1 cellular context compared by ENCODE assay signal in the genomic region with DNA sequence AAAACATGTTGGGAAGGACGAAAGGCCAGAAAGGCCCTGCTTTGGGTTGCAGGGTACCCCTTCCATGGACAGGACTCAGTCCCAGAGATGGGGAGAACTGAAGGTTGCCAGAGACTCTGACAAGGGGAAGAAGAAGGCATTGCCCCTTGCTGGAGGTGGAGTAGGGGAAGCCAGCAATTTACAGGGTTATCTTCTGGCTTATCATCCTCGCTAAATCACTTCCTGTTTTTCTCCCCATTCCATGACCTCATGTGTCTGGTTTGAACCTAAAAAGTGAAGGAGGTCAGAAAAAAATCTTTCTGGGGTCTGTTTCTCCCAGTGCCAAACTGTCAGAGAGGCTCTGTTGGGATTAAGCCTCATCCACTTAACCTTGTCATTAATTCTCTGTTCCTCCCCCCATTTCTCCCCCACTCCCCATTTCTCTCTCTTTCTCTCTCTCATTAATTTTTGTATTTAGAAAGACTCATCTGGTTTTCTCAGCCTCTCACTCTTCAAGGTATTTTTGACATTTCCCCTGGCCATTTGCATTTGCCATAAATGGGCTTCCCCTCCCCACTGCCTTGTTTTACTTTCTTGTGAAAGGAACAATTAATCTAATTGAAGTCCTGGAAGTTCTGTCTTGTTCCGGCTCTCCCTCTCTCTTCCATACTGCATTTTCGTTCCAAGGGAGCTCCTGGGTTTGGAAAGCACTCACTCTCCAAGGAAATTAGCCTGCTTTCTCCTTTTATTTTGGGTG.
TF ChIP-seq lines count a peak whose summit lies in the region.

No MANE protein-coding gene starts in this region.

TF ChIP-seq in GM23338, 12 proteins besides CTCF, POLR2A, EP300 and RAD21 (continued from another document):
- TF ChIP-seq, protein P1, sequence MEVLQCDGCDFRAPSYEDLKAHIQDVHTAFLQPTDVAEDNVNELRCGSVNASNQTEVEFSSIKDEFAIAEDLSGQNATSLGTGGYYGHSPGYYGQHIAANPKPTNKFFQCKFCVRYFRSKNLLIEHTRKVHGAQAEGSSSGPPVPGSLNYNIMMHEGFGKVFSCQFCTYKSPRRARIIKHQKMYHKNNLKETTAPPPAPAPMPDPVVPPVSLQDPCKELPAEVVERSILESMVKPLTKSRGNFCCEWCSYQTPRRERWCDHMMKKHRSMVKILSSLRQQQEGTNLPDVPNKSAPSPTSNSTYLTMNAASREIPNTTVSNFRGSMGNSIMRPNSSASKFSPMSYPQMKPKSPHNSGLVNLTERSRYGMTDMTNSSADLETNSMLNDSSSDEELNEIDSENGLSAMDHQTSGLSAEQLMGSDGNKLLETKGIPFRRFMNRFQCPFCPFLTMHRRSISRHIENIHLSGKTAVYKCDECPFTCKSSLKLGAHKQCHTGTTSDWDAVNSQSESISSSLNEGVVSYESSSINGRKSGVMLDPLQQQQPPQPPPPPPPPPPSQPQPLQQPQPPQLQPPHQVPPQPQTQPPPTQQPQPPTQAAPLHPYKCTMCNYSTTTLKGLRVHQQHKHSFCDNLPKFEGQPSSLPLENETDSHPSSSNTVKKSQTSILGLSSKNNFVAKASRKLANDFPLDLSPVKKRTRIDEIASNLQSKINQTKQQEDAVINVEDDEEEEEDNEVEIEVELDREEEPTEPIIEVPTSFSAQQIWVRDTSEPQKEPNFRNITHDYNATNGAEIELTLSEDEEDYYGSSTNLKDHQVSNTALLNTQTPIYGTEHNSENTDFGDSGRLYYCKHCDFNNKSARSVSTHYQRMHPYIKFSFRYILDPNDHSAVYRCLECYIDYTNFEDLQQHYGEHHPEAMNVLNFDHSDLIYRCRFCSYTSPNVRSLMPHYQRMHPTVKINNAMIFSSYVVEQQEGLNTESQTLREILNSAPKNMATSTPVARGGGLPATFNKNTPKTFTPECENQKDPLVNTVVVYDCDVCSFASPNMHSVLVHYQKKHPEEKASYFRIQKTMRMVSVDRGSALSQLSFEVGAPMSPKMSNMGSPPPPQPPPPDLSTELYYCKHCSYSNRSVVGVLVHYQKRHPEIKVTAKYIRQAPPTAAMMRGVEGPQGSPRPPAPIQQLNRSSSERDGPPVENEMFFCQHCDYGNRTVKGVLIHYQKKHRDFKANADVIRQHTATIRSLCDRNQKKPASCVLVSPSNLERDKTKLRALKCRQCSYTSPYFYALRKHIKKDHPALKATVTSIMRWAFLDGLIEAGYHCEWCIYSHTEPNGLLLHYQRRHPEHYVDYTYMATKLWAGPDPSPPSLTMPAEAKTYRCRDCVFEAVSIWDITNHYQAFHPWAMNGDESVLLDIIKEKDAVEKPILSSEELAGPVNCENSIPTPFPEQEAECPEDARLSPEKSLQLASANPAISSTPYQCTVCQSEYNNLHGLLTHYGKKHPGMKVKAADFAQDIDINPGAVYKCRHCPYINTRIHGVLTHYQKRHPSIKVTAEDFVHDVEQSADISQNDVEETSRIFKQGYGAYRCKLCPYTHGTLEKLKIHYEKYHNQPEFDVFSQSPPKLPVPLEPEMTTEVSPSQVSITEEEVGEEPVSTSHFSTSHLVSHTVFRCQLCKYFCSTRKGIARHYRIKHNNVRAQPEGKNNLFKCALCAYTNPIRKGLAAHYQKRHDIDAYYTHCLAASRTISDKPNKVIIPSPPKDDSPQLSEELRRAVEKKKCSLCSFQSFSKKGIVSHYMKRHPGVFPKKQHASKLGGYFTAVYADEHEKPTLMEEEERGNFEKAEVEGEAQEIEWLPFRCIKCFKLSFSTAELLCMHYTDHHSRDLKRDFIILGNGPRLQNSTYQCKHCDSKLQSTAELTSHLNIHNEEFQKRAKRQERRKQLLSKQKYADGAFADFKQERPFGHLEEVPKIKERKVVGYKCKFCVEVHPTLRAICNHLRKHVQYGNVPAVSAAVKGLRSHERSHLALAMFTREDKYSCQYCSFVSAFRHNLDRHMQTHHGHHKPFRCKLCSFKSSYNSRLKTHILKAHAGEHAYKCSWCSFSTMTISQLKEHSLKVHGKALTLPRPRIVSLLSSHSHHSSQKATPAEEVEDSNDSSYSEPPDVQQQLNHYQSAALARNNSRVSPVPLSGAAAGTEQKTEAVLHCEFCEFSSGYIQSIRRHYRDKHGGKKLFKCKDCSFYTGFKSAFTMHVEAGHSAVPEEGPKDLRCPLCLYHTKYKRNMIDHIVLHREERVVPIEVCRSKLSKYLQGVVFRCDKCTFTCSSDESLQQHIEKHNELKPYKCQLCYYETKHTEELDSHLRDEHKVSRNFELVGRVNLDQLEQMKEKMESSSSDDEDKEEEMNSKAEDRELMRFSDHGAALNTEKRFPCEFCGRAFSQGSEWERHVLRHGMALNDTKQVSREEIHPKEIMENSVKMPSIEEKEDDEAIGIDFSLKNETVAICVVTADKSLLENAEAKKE (CRISPR knock-in tag; IDR thresholded peaks at IDR 0.05): no peak
- TF ChIP-seq EZH2 (IDR thresholded peaks at IDR 0.05; ENCODE audit: low read depth, unreplicated experiment) (no peak), CREB1 (CRISPR knock-in tag; IDR thresholded peaks at IDR 0.05; ENCODE audit: low read depth) (no peak), EZH2phosphoT487 (IDR thresholded peaks at IDR 0.05; ENCODE audit: unreplicated experiment) (no peak), NANOG (IDR thresholded peaks at IDR 0.05; ENCODE audit: borderline replicate concordance) (no peak), ZNF114 (CRISPR knock-in tag; IDR thresholded peaks at IDR 0.05) (no peak), POLR2AphosphoS5 (IDR thresholded peaks at IDR 0.05; ENCODE audit: low read depth) (no peak), REST (IDR thresholded peaks at IDR 0.05; ENCODE audit: unreplicated experiment) (no peak), ZNF331 (CRISPR knock-in tag; IDR thresholded peaks at IDR 0.05; ENCODE audit: low read depth) (no peak)
- TF ChIP-seq, protein P2, sequence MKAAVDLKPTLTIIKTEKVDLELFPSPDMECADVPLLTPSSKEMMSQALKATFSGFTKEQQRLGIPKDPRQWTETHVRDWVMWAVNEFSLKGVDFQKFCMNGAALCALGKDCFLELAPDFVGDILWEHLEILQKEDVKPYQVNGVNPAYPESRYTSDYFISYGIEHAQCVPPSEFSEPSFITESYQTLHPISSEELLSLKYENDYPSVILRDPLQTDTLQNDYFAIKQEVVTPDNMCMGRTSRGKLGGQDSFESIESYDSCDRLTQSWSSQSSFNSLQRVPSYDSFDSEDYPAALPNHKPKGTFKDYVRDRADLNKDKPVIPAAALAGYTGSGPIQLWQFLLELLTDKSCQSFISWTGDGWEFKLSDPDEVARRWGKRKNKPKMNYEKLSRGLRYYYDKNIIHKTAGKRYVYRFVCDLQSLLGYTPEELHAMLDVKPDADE (IDR thresholded peaks at IDR 0.05): no peak
